8 cellular contexts compared by ENCODE assay signal in genomic region chr22:46007848-46008261, GRCh38. TPM values are rescaled to one million over a fixed set of nuclear protein-coding genes. Genes with fewer than 3 reads are reported as not detected.
A peak's percentile ranks its signal among the peaks of the same experiment; 100 is the strongest.
DNase-seq lines count a peak whose midpoint lies in the region; ATAC-seq and TF ChIP-seq lines count a peak whose summit lies in the region.

No MANE protein-coding gene starts in this region.

- H3K4me3 ChIP-seq in upper lobe of left lung: no peak overlapping the region

- 10 to 53% methylated on average over 2 to 25 of the region's 25 CpGs for WGBS in upper lobe of left lung, 2 donors

- ATAC-seq in upper lobe of left lung (ENCODE audit: low FRiP score in 2 of 2): peak; percentile 11 to 83
- no peak for ATAC-seq in GM18870 (IDR thresholded peaks at IDR 0.05; ENCODE audit: unreplicated experiment)

- TF ChIP-seq EP300 in upper lobe of left lung (IDR thresholded peaks at IDR 0.05): peak in 1 of 4 donors; percentile 22

- peaks cover 0 to 8% (median 2%) of the 10 kb centered on the region in 4 donors for H3K9me3 ChIP-seq in upper lobe of left lung

- POLR2A ChIA-PET in MCF 10A (lab: Yijun Ruan, JAX): interaction anchor here (0.7 to 14.6 kb wide), 20 partner anchors 10 to 471 kb away, joined by 3 to 533 read pairs (median 12); partner anchors contain the start of gene GTSE1

- no peaks in the 10 kb centered on the region for H3K36me3 ChIP-seq in upper lobe of left lung

- peaks cover 27 to 42% (median 37%) of the 10 kb centered on the region in 4 donors for H3K4me1 ChIP-seq in upper lobe of left lung

- no peak for TF ChIP-seq CTCF in MCF 10A (IDR thresholded peaks at IDR 0.05; ENCODE audit: unreplicated experiment)
- peak in 2 of 6 experiments; percentile 7 to 10 for TF ChIP-seq CTCF in upper lobe of left lung (IDR thresholded peaks at IDR 0.05)

- intact Hi-C loops in MCF 10A (cut with micrococcal nuclease): loop anchor here (2.0 to 5.0 kb wide), 3 partner anchors 63 to 539 kb away; no protein-coding TSS in a partner anchor

- peak; percentile 37 for DNase-seq in NCI-H1417 treated with DMSO at 0.1 percent for 48 hours (lab: John Stamatoyannopoulos, UW)
- DNase-seq in MCF 10A (ENCODE audit: unreplicated experiment): peak; percentile 94
- DNase-seq in kidney tubule cell (ENCODE audit: low spot score): peak; percentile 97
- peak; percentile 59 to 89 for DNase-seq in upper lobe of left lung
- DNase-seq in NCI-H524 treated with DMSO at 0.1 percent for 48 hours (lab: John Stamatoyannopoulos, UW): no peak
- no peak for DNase-seq in mesenteric fat pad (ENCODE audit: low spot score)
- DNase-seq in HuH-7 (ENCODE audit: low spot score): no peak

- H3K4me1 Mint-ChIP-seq in MCF 10A (ENCODE audit: insufficient read depth, unreplicated experiment): peaks cover 17% of the 10 kb centered on the region

- H3K4me3 Mint-ChIP-seq in MCF 10A (ENCODE audit: unreplicated experiment): peak overlapping the region; percentile 54

- H3K27ac ChIP-seq in upper lobe of left lung: peak overlapping the region; percentile 83 to 90 (median 88)

- CTCF ChIA-PET in MCF 10A (lab: Yijun Ruan, JAX): interaction anchor here (0.5 to 4.9 kb wide), 29 partner anchors 13 to 890 kb away, joined by 3 to 56 read pairs (median 4); no protein-coding TSS in a partner anchor

- H3K36me3 Mint-ChIP-seq in MCF 10A (ENCODE audit: insufficient read depth, unreplicated experiment): peaks cover 8% of the 10 kb centered on the region

- no peaks in the 10 kb centered on the region for H3K27me3 ChIP-seq in upper lobe of left lung

- no peak for TF ChIP-seq POLR2A in upper lobe of left lung (IDR thresholded peaks at IDR 0.05)

- no TSS peak for BruUV-seq in MCF 10A (replicated peaks; lab: Mats Ljungman, UMichigan)

- no peaks in the 10 kb centered on the region for H3K27me3 Mint-ChIP-seq in MCF 10A (ENCODE audit: insufficient read depth, unreplicated experiment)

- H3K9me3 Mint-ChIP-seq in MCF 10A (ENCODE audit: unreplicated experiment): no peaks in the 10 kb centered on the region

- H3K27ac Mint-ChIP-seq in MCF 10A (ENCODE audit: low read depth, unreplicated experiment): peak overlapping the region; percentile 91

RNA-seq across cellular contexts. Expression of gene WNT7B, which starts 30.9 kb away (rescaled TPM):
- 0.28 and 0.39 TPM in 2 replicates for total RNA-seq in MCF 10A (2022)
- 10 to 100 TPM in 2 of 6 donors, 1 to 10 TPM in 4; 5.2 to 15.6 (median 8.8) TPM for total RNA-seq in upper lobe of left lung
- not detected for total RNA-seq in mesenteric fat pad

Comparison
In these comparisons a context has a peak if more than half of its experiments do, and no peak if none do; other contexts are left out.
1. DNase-seq: peak in NCI-H1417 treated with DMSO at 0.1 percent for 48 hours (single experiment), MCF 10A (single experiment), kidney tubule cell (single experiment) and upper lobe of left lung (2 of 2); none in NCI-H524 treated with DMSO at 0.1 percent for 48 hours (single experiment), mesenteric fat pad (single experiment) and HuH-7 (single experiment).